ENCODE assay signal across 25 cellular contexts in genomic region chr22:41815716-41816115, GRCh38.
"Had no signal": no experiment of that assay in that cellular context is flagged by ENCODE, and none has a peak within 500 bp of the region (broad histone marks: within the 10 kb centered on the region; RNA-seq: fewer than 3 reads in every experiment).

No MANE protein-coding gene starts in this region.

- H3K9me3 Mint-ChIP-seq: dendritic cell treated with granulocyte-macrophage colony-stimulating factor and Interleukin-4, amounts not matched to agents 40 ng/mL and 50 ng/mL, for 4 days; endodermal cell; memory B cell; naive B cell; natural killer cell treated with Interleukin-12 subunit alpha and Interleukin-12 subunit beta and Interleukin-15 and Interleukin-18, amount 100 ng/mL, for 72 hours; stimulated activated effector memory CD8-positive, alpha-beta T cell treated with anti-CD3 and anti-CD28 coated beads, Interleukin-12 subunit alpha, Interleukin-12 subunit beta, amount 100 ng/mL, for 72 hours; type B pancreatic cell had no signal

- H2AFZ ChIP-seq: hepatocyte had no signal

- H3K27me3 ChIP-seq: colonic mucosa, gastroesophageal sphincter, heart left ventricle, hepatocyte, right lobe of liver, stomach, thyroid gland had no signal

- H3K27ac Mint-ChIP-seq: dendritic cell treated with granulocyte-macrophage colony-stimulating factor and Interleukin-4, amounts not matched to agents 40 ng/mL and 50 ng/mL, for 4 days; endodermal cell; memory B cell; naive B cell; natural killer cell treated with Interleukin-12 subunit alpha and Interleukin-12 subunit beta and Interleukin-15 and Interleukin-18, amount 100 ng/mL, for 72 hours; stimulated activated effector memory CD8-positive, alpha-beta T cell treated with anti-CD3 and anti-CD28 coated beads, Interleukin-12 subunit alpha, Interleukin-12 subunit beta, amount 100 ng/mL, for 72 hours; type B pancreatic cell had no signal

- H3K27me3 Mint-ChIP-seq: dendritic cell treated with granulocyte-macrophage colony-stimulating factor and Interleukin-4, amounts not matched to agents 40 ng/mL and 50 ng/mL, for 4 days; memory B cell; naive B cell; natural killer cell treated with Interleukin-12 subunit alpha and Interleukin-12 subunit beta and Interleukin-15 and Interleukin-18, amount 100 ng/mL, for 72 hours; type B pancreatic cell had no signal

- ATAC-seq: esophagus mucosa; gastroesophageal sphincter; heart left ventricle; left lobe of liver; natural killer cell treated with Interleukin-12 subunit alpha and Interleukin-12 subunit beta and Interleukin-15 and Interleukin-18, amount 100 ng/mL, for 72 hours; right lobe of liver; stimulated activated effector memory CD8-positive, alpha-beta T cell treated with anti-CD3 and anti-CD28 coated beads, Interleukin-12 subunit alpha, Interleukin-12 subunit beta, amount 100 ng/mL, for 72 hours had no signal

- H3K36me3 Mint-ChIP-seq: natural killer cell treated with Interleukin-12 subunit alpha and Interleukin-12 subunit beta and Interleukin-15 and Interleukin-18, amount 100 ng/mL, for 72 hours had no signal

- H3K9me3 ChIP-seq: colonic mucosa, gastroesophageal sphincter, heart left ventricle, right lobe of liver, stomach, thyroid gland had no signal

- H3K4me3 Mint-ChIP-seq: dendritic cell treated with granulocyte-macrophage colony-stimulating factor and Interleukin-4, amounts not matched to agents 40 ng/mL and 50 ng/mL, for 4 days; endodermal cell; memory B cell; naive B cell; natural killer cell treated with Interleukin-12 subunit alpha and Interleukin-12 subunit beta and Interleukin-15 and Interleukin-18, amount 100 ng/mL, for 72 hours; stimulated activated effector memory CD8-positive, alpha-beta T cell treated with anti-CD3 and anti-CD28 coated beads, Interleukin-12 subunit alpha, Interleukin-12 subunit beta, amount 100 ng/mL, for 72 hours; type B pancreatic cell had no signal

- H3K4me3 ChIP-seq: colonic mucosa, gastroesophageal sphincter, heart left ventricle, hepatocyte, lung, right lobe of liver, stomach, thyroid gland had no signal

- H3K4me2 ChIP-seq: hepatocyte had no signal

- H3K79me2 ChIP-seq: hepatocyte had no signal

- H3K27ac ChIP-seq: colonic mucosa, epithelial cell of prostate, gastroesophageal sphincter, heart left ventricle, hepatocyte, right lobe of liver, stomach, thyroid gland had no signal

- H3K4me1 ChIP-seq: colonic mucosa, gastroesophageal sphincter, heart left ventricle, right lobe of liver, stomach, thyroid gland had no signal

- DNase-seq: colonic mucosa; effector CD8-positive, alpha-beta T cell; endodermal cell; foreskin fibroblast; heart left ventricle; kidney; naive B cell; nucleus accumbens; right lobe of liver; stimulated activated CD4-positive, alpha-beta T cell treated with anti-CD3 and anti-CD28 coated beads, Interleukin-2, amount 100 ng/mL, for 24 hours; stimulated activated CD4-positive, alpha-beta T cell treated with anti-CD3 and anti-CD28 coated beads, Interleukin-4, amount 100 ng/mL, for 24 hours; stimulated activated naive CD4-positive, alpha-beta T cell treated with Interleukin-2 at 50 U/mL for 16 hours; stomach; thyroid gland had no signal

- H3K4me1 Mint-ChIP-seq: endodermal cell, memory B cell had no signal

- H3K36me3 ChIP-seq: colonic mucosa, thyroid gland had no signal
